8 cellular contexts compared by ENCODE assay signal in genomic region chr18:58529714-58530354, GRCh38.
DNase-seq lines count a peak whose midpoint lies in the region; ATAC-seq and TF ChIP-seq lines count a peak whose summit lies in the region.

No MANE protein-coding gene starts in this region.

- H3K4me3 Mint-ChIP-seq in activated T-cell treated with anti-CD3 and anti-CD28 coated beads, Interleukin-2, amount 50 U/mL, for 24 hours = no peak overlapping the region
- no peak overlapping the region for H3K4me3 Mint-ChIP-seq in osteocyte (ENCODE audit: unreplicated experiment)

- H3K4me3 ChIP-seq in GM06990 (replicated peaks; ENCODE audit: low read depth, low read length) = no peak overlapping the region
- H3K4me3 ChIP-seq in Peyer's patch = no peak overlapping the region
- no peak overlapping the region for H3K4me3 ChIP-seq in fibroblast of mammary gland (ENCODE audit: control insufficient read depth, low read depth, low read length)

- H3K36me3 Mint-ChIP-seq in activated T-cell treated with anti-CD3 and anti-CD28 coated beads, Interleukin-2, amount 50 U/mL, for 24 hours (ENCODE audit: low read depth) = no peaks in the 10 kb centered on the region
- H3K36me3 Mint-ChIP-seq in osteocyte (ENCODE audit: unreplicated experiment) = peaks cover 10% of the 10 kb centered on the region

- peaks cover 15% of the 10 kb centered on the region for H3K27me3 Mint-ChIP-seq in activated T-cell treated with anti-CD3 and anti-CD28 coated beads, Interleukin-2, amount 50 U/mL, for 24 hours
- no peaks in the 10 kb centered on the region for H3K27me3 Mint-ChIP-seq in osteocyte (ENCODE audit: unreplicated experiment)

- no peak for DNase-seq in GM06990 (ENCODE audit: extremely low read depth, insufficient read length)
- DNase-seq in HT-29 (ENCODE audit: low spot score) = peak; percentile 66
- peak; percentile 70 to 91 (median 83) for DNase-seq in Peyer's patch
- peak; percentile 76 for DNase-seq in activated T-cell treated with anti-CD3 and anti-CD28 coated beads, Interleukin-2, amount 50 U/mL, for 24 hours
- peak; percentile 70 for DNase-seq in fibroblast of mammary gland (ENCODE audit: low read depth)
- DNase-seq in osteocyte (ENCODE audit: extremely low spot score, unreplicated experiment) = no peak

- no peaks in the 10 kb centered on the region for H3K9me3 ChIP-seq in Peyer's patch

- H3K4me1 Mint-ChIP-seq in activated T-cell treated with anti-CD3 and anti-CD28 coated beads, Interleukin-2, amount 50 U/mL, for 24 hours (ENCODE audit: low read depth) = peaks cover 33% of the 10 kb centered on the region
- H3K4me1 Mint-ChIP-seq in osteocyte (ENCODE audit: unreplicated experiment) = peaks cover 5% of the 10 kb centered on the region

- no peak overlapping the region for H3K27ac ChIP-seq in Peyer's patch

- no peak for ATAC-seq in GM21423 (IDR thresholded peaks at IDR 0.05; ENCODE audit: unreplicated experiment)
- ATAC-seq in HG03521 (IDR thresholded peaks at IDR 0.05; ENCODE audit: unreplicated experiment) = no peak

- TF ChIP-seq POLR2A in Peyer's patch (IDR thresholded peaks at IDR 0.05) = no peak

- TF ChIP-seq CTCF in GM06990 (IDR thresholded peaks at IDR 0.05; ENCODE audit: insufficient read depth, low read length, poor library complexity, severe bottlenecking) (peak; percentile 85), Peyer's patch (IDR thresholded peaks at IDR 0.05) (peak; percentile 58 to 97 (median 94)), fibroblast of mammary gland (conservative IDR thresholded peaks at IDR 0.05; ENCODE audit: control insufficient read depth, insufficient read depth, low read depth, low read length) (peak; percentile 96), osteocyte (IDR thresholded peaks at IDR 0.05) (peak; percentile 91)

- no peak overlapping the region for H3K27ac Mint-ChIP-seq in activated T-cell treated with anti-CD3 and anti-CD28 coated beads, Interleukin-2, amount 50 U/mL, for 24 hours
- H3K27ac Mint-ChIP-seq in osteocyte (ENCODE audit: unreplicated experiment) = no peak overlapping the region

- H3K27me3 ChIP-seq in GM06990 (replicated peaks; ENCODE audit: control insufficient read depth, insufficient read depth, low read length) (no peaks in the 10 kb centered on the region), Peyer's patch (no peaks in the 10 kb centered on the region)

- no peaks in the 10 kb centered on the region for H3K9me3 Mint-ChIP-seq in activated T-cell treated with anti-CD3 and anti-CD28 coated beads, Interleukin-2, amount 50 U/mL, for 24 hours
- no peaks in the 10 kb centered on the region for H3K9me3 Mint-ChIP-seq in osteocyte (ENCODE audit: unreplicated experiment)

- H3K36me3 ChIP-seq in GM06990 (ENCODE audit: control insufficient read depth, insufficient read depth, low read length) = no peaks in the 10 kb centered on the region
- H3K36me3 ChIP-seq in Peyer's patch = no peaks in the 10 kb centered on the region

- peaks cover 0 to 8% (median 2%) of the 10 kb centered on the region in 4 donors for H3K4me1 ChIP-seq in Peyer's patch

Comparison
In these comparisons a context has a peak if more than half of its experiments do, and no peak if none do; other contexts are left out.
1. DNase-seq: peak in HT-29 (single experiment), Peyer's patch (3 of 3), activated T-cell treated with anti-CD3 and anti-CD28 coated beads, Interleukin-2, amount 50 U/mL, for 24 hours (single experiment) and fibroblast of mammary gland (single experiment); none in GM06990 (single experiment) and osteocyte (single experiment).
2. Peak in every context shown above with its lines, with median percentiles within 50 percentile points of each other: CTCF ChIP-seq.